ENCODE assay signal across 11 cellular contexts in the genomic region with DNA sequence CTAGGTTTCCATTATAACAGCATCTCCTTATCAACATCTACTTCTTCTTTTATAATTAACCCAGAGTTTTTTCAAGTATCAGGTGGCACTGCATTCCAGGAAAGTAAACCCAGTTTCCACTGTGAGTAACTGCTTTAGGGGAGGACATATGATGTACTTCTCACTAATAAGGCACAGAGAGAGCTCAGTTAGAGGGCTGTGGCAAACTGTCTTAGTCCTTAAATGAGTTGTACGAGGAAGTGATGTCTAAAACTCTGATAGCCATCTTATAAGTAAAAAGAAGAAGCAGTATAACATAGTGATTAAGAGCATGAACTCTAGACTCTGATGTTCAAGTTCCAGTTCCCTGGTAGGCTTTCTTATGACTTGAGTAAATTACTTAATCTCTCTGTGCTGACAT. TPM values are rescaled to one million over a fixed set of nuclear protein-coding genes. Genes with fewer than 3 reads are reported as not detected.
DNase-seq lines count a peak whose midpoint lies in the region; ATAC-seq, FAIRE-seq and TF ChIP-seq lines count a peak whose summit lies in the region.
"Had no signal": no experiment of that assay in that cellular context is flagged by ENCODE, and none has a peak within 500 bp of the region (broad histone marks: within the 10 kb centered on the region; RNA-seq: fewer than 3 reads in every experiment).

No MANE protein-coding gene starts in this region.

- H3K4me1 ChIP-seq in Loucy (ENCODE audit: insufficient read depth, low read length, poor library complexity, severe bottlenecking) (peaks cover 24% of the 10 kb centered on the region), left lung (no peaks in the 10 kb centered on the region)

- no peak overlapping the region for H3K27ac ChIP-seq in left lung
- H3K27ac ChIP-seq: esophagus squamous epithelium had no signal

- no peaks in the 10 kb centered on the region for H3K9me3 Mint-ChIP-seq in Calu3 (ENCODE audit: low read depth, unreplicated experiment)

- no peaks in the 10 kb centered on the region for H3K9me2 ChIP-seq in Loucy (replicated peaks; ENCODE audit: low read depth, low read length)

- H3K36me3 Mint-ChIP-seq in Calu3 (ENCODE audit: insufficient read depth, unreplicated experiment), result no peaks in the 10 kb centered on the region

- H3K4me3 Mint-ChIP-seq in Calu3 (ENCODE audit: low read depth, unreplicated experiment), result no peak overlapping the region

- H3K9me3 ChIP-seq in Loucy (ENCODE audit: insufficient read depth, low read depth, low read length), result no peaks in the 10 kb centered on the region
- H3K9me3 ChIP-seq in left lung, result no peaks in the 10 kb centered on the region
- H3K9me3 ChIP-seq: esophagus squamous epithelium had no signal

- no peak for DNase-seq in left lung
- no peak for DNase-seq in Calu3
- DNase-seq in hepatic stellate cell (ENCODE audit: low spot score), result no peak
- no peak for DNase-seq in H54 (ENCODE audit: insufficient read length, low spot score)
- DNase-seq: esophagus squamous epithelium, GF-D8 had no signal

- H3K9ac ChIP-seq in Loucy (ENCODE audit: low read depth, low read length, poor library complexity, severe bottlenecking), result peak overlapping the region; percentile 42

- no peak for TF ChIP-seq POLR2A in H54 (IDR thresholded peaks at IDR 0.05; ENCODE audit: low read depth, low read length)

- H3F3A ChIP-seq in Loucy (ENCODE audit: low read depth), result no peaks in the 10 kb centered on the region

- no peaks in the 10 kb centered on the region for H3K36me3 ChIP-seq in Loucy (ENCODE audit: insufficient read depth, low read length)
- H3K36me3 ChIP-seq in left lung, result no peaks in the 10 kb centered on the region
- H3K36me3 ChIP-seq: esophagus squamous epithelium had no signal

- no peaks in the 10 kb centered on the region for H4K20me1 ChIP-seq in Loucy (ENCODE audit: insufficient read depth, low read length, poor library complexity, severe bottlenecking)

- BruUV-seq in Calu3 (replicated peaks; lab: Mats Ljungman, UMichigan), result no TSS peak

- H3K79me2 ChIP-seq in Loucy (ENCODE audit: insufficient read depth, low read length), result no peaks in the 10 kb centered on the region

- H3K4me3 ChIP-seq in Loucy (ENCODE audit: low read length, poor library complexity, severe bottlenecking) (peak overlapping the region; percentile 44), left lung (no peak overlapping the region)
- H3K4me3 ChIP-seq: esophagus squamous epithelium had no signal

- CTCF ChIA-PET in Calu3 (lab: Charles Lee), result interaction anchor here (0.8 to 1.5 kb wide), 2 partner anchors 16 to 58 kb away, joined by 3 to 7 read pairs; no protein-coding TSS in a partner anchor

- no peak for FAIRE-seq in H54 (lab: Jason Lieb, UNC)
- FAIRE-seq: RCC 7860 had no signal

- H3K27me3 ChIP-seq in Loucy (ENCODE audit: insufficient read depth, low read length, poor library complexity, severe bottlenecking), result no peaks in the 10 kb centered on the region
- no peaks in the 10 kb centered on the region for H3K27me3 ChIP-seq in left lung
- H3K27me3 ChIP-seq: esophagus squamous epithelium had no signal

- no peak overlapping the region for H3K27ac Mint-ChIP-seq in Calu3 (ENCODE audit: unreplicated experiment)

- no peaks in the 10 kb centered on the region for H3K27me3 Mint-ChIP-seq in Calu3 (ENCODE audit: unreplicated experiment)

- intact Hi-C loops in left lung (cut with DNase I), result no loop called here
- intact Hi-C loops in Calu3 (cut with micrococcal nuclease; ENCODE audit: unreplicated experiment), result no loop called here

- H2AFZ ChIP-seq in Loucy (ENCODE audit: low read length), result peak overlapping the region; percentile 64

- TF ChIP-seq CTCF in Loucy (conservative IDR thresholded peaks at IDR 0.05; ENCODE audit: low read length) (no peak), left lung (IDR thresholded peaks at IDR 0.05) (no peak), Calu3 (IDR thresholded peaks at IDR 0.05; ENCODE audit: unreplicated experiment) (no peak)

- peak overlapping the region; percentile 57 for H3K4me2 ChIP-seq in Loucy (ENCODE audit: low read depth, low read length, poor library complexity, severe bottlenecking)

- peaks cover 12% of the 10 kb centered on the region for H3K4me1 Mint-ChIP-seq in Calu3 (ENCODE audit: low read depth, unreplicated experiment)

- ATAC-seq in GM18868 (IDR thresholded peaks at IDR 0.05; ENCODE audit: unreplicated experiment), result peak; percentile 93
- peak; percentile 72 for ATAC-seq in GM21786 (IDR thresholded peaks at IDR 0.05; ENCODE audit: unreplicated experiment)
- ATAC-seq in left lung, result peak; percentile 40
- ATAC-seq in GM21737 (IDR thresholded peaks at IDR 0.05; ENCODE audit: unreplicated experiment), result no peak

RNA-seq across cellular contexts. Expression of a gene that starts 58.7 kb away (rescaled TPM):
- total RNA-seq in left lung (100 to 1,000 TPM in 1 of 2 donors, 10 to 100 TPM in 1; 21.6 to 105 TPM), Calu3 (2022) (64.2 and 78.2 TPM in 2 replicates)
